In the genomic region with DNA sequence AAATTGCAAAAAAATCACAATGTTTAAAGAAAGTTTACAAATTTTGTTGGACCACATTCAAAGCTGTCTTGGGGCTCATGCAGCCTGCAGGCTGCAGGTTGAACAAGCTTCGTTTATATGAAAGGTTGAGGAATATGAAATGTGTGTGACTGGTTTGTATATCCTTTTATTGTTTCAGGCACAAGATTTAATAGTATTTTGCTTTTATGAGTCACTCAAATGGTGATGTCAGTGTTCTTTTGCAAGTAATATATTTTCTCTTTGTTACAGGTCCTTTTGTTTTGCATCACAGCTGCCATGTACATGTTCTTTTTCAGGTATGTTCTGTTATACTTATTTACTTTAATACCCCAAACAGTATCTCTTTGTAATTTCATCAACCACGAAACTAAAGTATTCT, we compare ENCODE assay signal across 18 cellular contexts.
DNase-seq lines count a peak whose midpoint lies in the region; ATAC-seq and TF ChIP-seq lines count a peak whose summit lies in the region.
"Had no signal": no experiment of that assay in that cellular context is flagged by ENCODE, and none has a peak within 500 bp of the region (broad histone marks: within the 10 kb centered on the region; RNA-seq: fewer than 3 reads in every experiment).

No MANE protein-coding gene starts in this region.

- H3K9me1 ChIP-seq in IMR-90 (ENCODE audit: insufficient read depth, low read length): no peaks in the 10 kb centered on the region

- H3K9me3 ChIP-seq in IMR-90 (ENCODE audit: control insufficient read depth, insufficient read depth, low read length) (peaks cover 7% of the 10 kb centered on the region), muscle layer of colon (ENCODE audit: low read length) (peaks cover 10% of the 10 kb centered on the region)
- H3K9me3 ChIP-seq: SJSA1 had no signal

- H2BK20ac ChIP-seq in IMR-90 (ENCODE audit: low read depth, low read length): no peak overlapping the region

- H3K4me2 ChIP-seq in IMR-90 (ENCODE audit: low read depth, low read length): no peak overlapping the region
- H3K4me2 ChIP-seq: BLaER1 treated with 17β-estradiol and CSF1 and Interleukin-3, amounts not matched to agents 10 nM and 100 nM had no signal

- H3K18ac ChIP-seq in IMR-90 (ENCODE audit: low read depth, low read length): no peak overlapping the region

- TF ChIP-seq CTCF in IMR-90 (conservative IDR thresholded peaks at IDR 0.05; ENCODE audit: low read depth, low read length): no peak

- H3K56ac ChIP-seq in IMR-90 (ENCODE audit: extremely low read depth, insufficient read depth, low read length): no peak overlapping the region

- H4K8ac ChIP-seq in IMR-90 (ENCODE audit: low read depth in 2 of 2, low read length in 2 of 2): no peak overlapping the region

- no peak overlapping the region for H3K14ac ChIP-seq in IMR-90 (replicated peaks; ENCODE audit: low read depth, low read length)

- H3K9ac ChIP-seq in IMR-90 (ENCODE audit: low read depth, low read length): no peak overlapping the region
- H3K9ac ChIP-seq in muscle layer of colon (ENCODE audit: low read length): no peak overlapping the region
- H3K9ac ChIP-seq: BLaER1 treated with 17β-estradiol and CSF1 and Interleukin-3, amounts not matched to agents 10 nM and 100 nM had no signal

- dilution Hi-C loops in IMR-90 (cut with HindIII; ENCODE audit: low sequenced_read_pairs, unreplicated experiment): no loop called here

- WGBS in IMR-90 (ENCODE audit: extremely low coverage in 2 of 2, insufficient read length in 1 of 2), 2 experiments: no CpG with 5 or more reads among the region's 2 CpGs

- H3K23ac ChIP-seq in IMR-90 (ENCODE audit: low read depth, low read length): no peak overlapping the region

- H3K27ac ChIP-seq in IMR-90 (ENCODE audit: insufficient read depth, low read length) (no peak overlapping the region), muscle layer of colon (ENCODE audit: low read depth, low read length) (peak overlapping the region; percentile 1)
- H3K27ac ChIP-seq: BLaER1 treated with 17β-estradiol and CSF1 and Interleukin-3, amounts not matched to agents 10 nM and 100 nM; HL-60; SJSA1 had no signal

- H4K91ac ChIP-seq in IMR-90 (ENCODE audit: insufficient read depth, low read depth, low read length): no peak overlapping the region

- DNase-seq in AG08395 (ENCODE audit: low spot score) (peak; percentile 9), IMR-90 (peak; percentile 35), dermis blood vessel endothelial cell (peak; percentile 66), amygdala (lab: John Stamatoyannopoulos, UW) (no peak), activated gamma-delta T cell treated with Interleukin-2 at 50 U/mL for 16 hours (no peak)
- no peak for DNase-seq in stimulated activated naive CD8-positive, alpha-beta T cell treated with anti-CD3 and anti-CD28 coated beads, Interleukin-15, amount 100 ng/mL, for 72 hours
- DNase-seq in stimulated activated naive CD8-positive, alpha-beta T cell treated with anti-CD3 and anti-CD28 coated beads, Interleukin-15, Interleukin-2, amounts not matched to agents 100 U/mL and 50 U/mL, for 24 hours: no peak
- DNase-seq: DMS 273 treated with DMSO at 0.1 percent for 48 hours, NCI-H1436, NCI-H2029 treated with DMSO at 0.1 percent for 48 hours, NCI-H2171 treated with DMSO at 0.1 percent for 48 hours, NCI-H446 treated with DMSO at 0.1 percent for 48 hours, NCI-H82 had no signal

- no peak overlapping the region for H3K4me3 ChIP-seq in IMR-90 (ENCODE audit: insufficient read depth, low read depth, low read length)
- H3K4me3 ChIP-seq in muscle layer of colon (ENCODE audit: low read depth in 1 of 2, low read length in 2 of 2): no peak overlapping the region
- H3K4me3 ChIP-seq: BLaER1 treated with 17β-estradiol and CSF1 and Interleukin-3, amounts not matched to agents 10 nM and 100 nM; K562; SJSA1 had no signal

- H3K27ac Mint-ChIP-seq in stimulated activated naive CD8-positive, alpha-beta T cell treated with anti-CD3 and anti-CD28 coated beads, Interleukin-15, amount 100 ng/mL, for 72 hours: no peak overlapping the region

- no peak for ATAC-seq in IMR-90 (ENCODE audit: low read depth)
- no peak for ATAC-seq in stimulated activated naive CD8-positive, alpha-beta T cell treated with anti-CD3 and anti-CD28 coated beads, Interleukin-15, amount 100 ng/mL, for 72 hours
- ATAC-seq in stimulated activated naive CD8-positive, alpha-beta T cell treated with anti-CD3 and anti-CD28 coated beads, Interleukin-15, Interleukin-2, amounts not matched to agents 100 U/mL and 50 U/mL, for 24 hours: no peak
- ATAC-seq: K562 had no signal

- TF ChIP-seq POLR2A in IMR-90 (IDR thresholded peaks at IDR 0.05; ENCODE audit: low read depth, low read length): no peak

- no peak overlapping the region for H2AK9ac ChIP-seq in IMR-90 (replicated peaks; ENCODE audit: low read depth, low read length, poor library complexity)

- H3K4ac ChIP-seq in IMR-90 (ENCODE audit: low read depth, low read length): no peak overlapping the region

- H3K36me3 ChIP-seq in IMR-90 (ENCODE audit: control insufficient read depth, insufficient read depth, low read length) (no peaks in the 10 kb centered on the region), muscle layer of colon (ENCODE audit: insufficient read depth, low read length) (no peaks in the 10 kb centered on the region)
- H3K36me3 ChIP-seq: SJSA1 had no signal

- H3K4me1 Mint-ChIP-seq in stimulated activated naive CD8-positive, alpha-beta T cell treated with anti-CD3 and anti-CD28 coated beads, Interleukin-15, amount 100 ng/mL, for 72 hours: no peaks in the 10 kb centered on the region

- peaks cover 19% of the 10 kb centered on the region in 2 donors for H3K9me3 Mint-ChIP-seq in stimulated activated naive CD8-positive, alpha-beta T cell treated with anti-CD3 and anti-CD28 coated beads, Interleukin-15, amount 100 ng/mL, for 72 hours

- H2BK5ac ChIP-seq in IMR-90 (ENCODE audit: low read depth, low read length, poor library complexity, severe bottlenecking): no peak overlapping the region

- POLR2A ChIA-PET in IMR-90 (lab: Charles Lee; ENCODE audit: unreplicated experiment): no interaction called here

- BruUV-seq in IMR-90 (replicated peaks; lab: Mats Ljungman, UMichigan): no TSS peak

- no peaks in the 10 kb centered on the region for H4K20me1 ChIP-seq in IMR-90 (ENCODE audit: insufficient read depth, low read length)

- CTCF ChIA-PET in IMR-90 (lab: Yijun Ruan, JAX): interaction anchor here (1.1 kb wide), 1 partner anchor 12 kb away, joined by 3 read pairs; no protein-coding TSS in a partner anchor

- no peak overlapping the region for H4K5ac ChIP-seq in IMR-90 (ENCODE audit: low read depth, low read length)

- no peak for TF ChIP-seq RAD21 in IMR-90 (IDR thresholded peaks at IDR 0.05; ENCODE audit: low read length)

- H2BK120ac ChIP-seq in IMR-90 (ENCODE audit: low read depth, low read length): no peak overlapping the region

- intact Hi-C loops in IMR-90 (cut with micrococcal nuclease): no loop called here

- in situ Hi-C loops in IMR-90 (cut with MboI; ENCODE audit: low sequenced_read_pairs): no loop called here

- H3K4me1 ChIP-seq in IMR-90 (ENCODE audit: control insufficient read depth, insufficient read depth, low read length): no peaks in the 10 kb centered on the region
- H3K4me1 ChIP-seq in muscle layer of colon (ENCODE audit: insufficient read depth, low read length): peaks cover 14% of the 10 kb centered on the region
- H3K4me1 ChIP-seq: BLaER1 treated with 17β-estradiol and CSF1 and Interleukin-3, amounts not matched to agents 10 nM and 100 nM; SJSA1 had no signal

- H3K4me3 Mint-ChIP-seq in stimulated activated naive CD8-positive, alpha-beta T cell treated with anti-CD3 and anti-CD28 coated beads, Interleukin-15, amount 100 ng/mL, for 72 hours: no peak overlapping the region

- no peak overlapping the region for H2AFZ ChIP-seq in IMR-90 (replicated peaks; ENCODE audit: low read length, poor library complexity)

- no peak overlapping the region for H2AK5ac ChIP-seq in IMR-90 (ENCODE audit: low read depth, low read length)

- H3K27me3 Mint-ChIP-seq in stimulated activated naive CD8-positive, alpha-beta T cell treated with anti-CD3 and anti-CD28 coated beads, Interleukin-15, amount 100 ng/mL, for 72 hours: no peaks in the 10 kb centered on the region

- no peaks in the 10 kb centered on the region for H3K79me1 ChIP-seq in IMR-90 (ENCODE audit: low read depth in 1 of 2, low read length in 2 of 2)

- H2BK15ac ChIP-seq in IMR-90 (ENCODE audit: low read depth, low read length): no peak overlapping the region

- H3K27me3 ChIP-seq in IMR-90 (ENCODE audit: control insufficient read depth, insufficient read depth, low read length) (no peaks in the 10 kb centered on the region), muscle layer of colon (ENCODE audit: control insufficient read depth in 1 of 2, insufficient read depth in 2 of 2, low read length in 2 of 2) (no peaks in the 10 kb centered on the region)
- H3K27me3 ChIP-seq: BLaER1 treated with 17β-estradiol and CSF1 and Interleukin-3, amounts not matched to agents 10 nM and 100 nM; SJSA1 had no signal

TF ChIP-seq in IMR-90, 13 proteins besides CTCF, POLR2A, EP300 and RAD21 (continues in another document):
- no peak for TF ChIP-seq MAFK (IDR thresholded peaks at IDR 0.05; ENCODE audit: low read depth, low read length)
- TF ChIP-seq RFX5 (IDR thresholded peaks at IDR 0.05; ENCODE audit: low read depth, low read length): no peak
- TF ChIP-seq MAZ (IDR thresholded peaks at IDR 0.05; ENCODE audit: borderline replicate concordance, low read depth, low read length): no peak
- no peak for TF ChIP-seq CHD1 (IDR thresholded peaks at IDR 0.05; ENCODE audit: low read depth, low read length)
- no peak for TF ChIP-seq RCOR1 (IDR thresholded peaks at IDR 0.05; ENCODE audit: insufficient replicate concordance, low read length)
- TF ChIP-seq BHLHE40 (IDR thresholded peaks at IDR 0.05; ENCODE audit: low read depth, low read length): no peak
- TF ChIP-seq, protein P1, sequence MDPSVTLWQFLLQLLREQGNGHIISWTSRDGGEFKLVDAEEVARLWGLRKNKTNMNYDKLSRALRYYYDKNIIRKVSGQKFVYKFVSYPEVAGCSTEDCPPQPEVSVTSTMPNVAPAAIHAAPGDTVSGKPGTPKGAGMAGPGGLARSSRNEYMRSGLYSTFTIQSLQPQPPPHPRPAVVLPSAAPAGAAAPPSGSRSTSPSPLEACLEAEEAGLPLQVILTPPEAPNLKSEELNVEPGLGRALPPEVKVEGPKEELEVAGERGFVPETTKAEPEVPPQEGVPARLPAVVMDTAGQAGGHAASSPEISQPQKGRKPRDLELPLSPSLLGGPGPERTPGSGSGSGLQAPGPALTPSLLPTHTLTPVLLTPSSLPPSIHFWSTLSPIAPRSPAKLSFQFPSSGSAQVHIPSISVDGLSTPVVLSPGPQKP (IDR thresholded peaks at IDR 0.05; ENCODE audit: borderline replicate concordance, low read depth, low read length): no peak
- TF ChIP-seq FOS (IDR thresholded peaks at IDR 0.05; ENCODE audit: low read depth, low read length): no peak
- TF ChIP-seq SMC3 (IDR thresholded peaks at IDR 0.05; ENCODE audit: low read depth, low read length): no peak

Comparison
In these comparisons a context has a peak if more than half of its experiments do, and no peak if none do; other contexts are left out.
1. DNase-seq: peak in AG08395 (single experiment), IMR-90 (single experiment) and dermis blood vessel endothelial cell (single experiment); none in stimulated activated naive CD8-positive, alpha-beta T cell treated with anti-CD3 and anti-CD28 coated beads, Interleukin-15, amount 100 ng/mL, for 72 hours (0 of 2), stimulated activated naive CD8-positive, alpha-beta T cell treated with anti-CD3 and anti-CD28 coated beads, Interleukin-15, Interleukin-2, amounts not matched to agents 100 U/mL and 50 U/mL, for 24 hours (single experiment), amygdala (0 of 56) and activated gamma-delta T cell treated with Interleukin-2 at 50 U/mL for 16 hours (single experiment).